8 cellular contexts compared by ENCODE assay signal in the genomic region with DNA sequence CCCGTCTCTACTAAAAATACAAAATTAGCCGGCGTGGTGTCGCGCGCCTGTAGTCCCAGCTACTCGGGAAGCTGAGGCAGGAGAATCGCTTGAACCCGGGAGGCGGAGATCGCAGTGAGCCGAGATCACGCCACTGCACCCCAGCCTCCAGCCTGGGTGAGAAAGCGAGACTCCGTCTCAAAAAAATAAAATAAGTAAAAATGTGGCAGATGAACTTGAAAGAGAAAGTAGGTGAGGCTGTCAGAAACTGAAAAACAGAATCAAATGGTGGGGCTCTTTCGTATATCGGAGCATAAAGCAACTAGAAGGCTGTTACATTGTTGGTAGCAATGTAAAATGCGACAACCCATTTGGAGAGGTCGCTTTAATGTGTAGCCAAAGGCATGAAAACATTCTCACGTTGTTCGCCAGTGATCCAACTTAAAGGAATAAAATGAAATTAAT. TPM values are rescaled to one million over a fixed set of nuclear protein-coding genes. Genes with fewer than 3 reads are reported as not detected.
DNase-seq lines count a peak whose midpoint lies in the region; ATAC-seq and TF ChIP-seq lines count a peak whose summit lies in the region.

No MANE protein-coding gene starts in this region.

- H3K4me3 Mint-ChIP-seq in effector memory CD8-positive, alpha-beta T cell: peak overlapping the region; percentile 89 to 97
- peak overlapping the region; percentile 98 for H3K4me3 Mint-ChIP-seq in natural killer cell treated with Interleukin-12 subunit alpha and Interleukin-12 subunit beta and Interleukin-15 and Interleukin-18, amount 100 ng/mL, for 72 hours

- H3K4me1 ChIP-seq in A673 (ENCODE audit: insufficient read depth, low read length, poor library complexity, severe bottlenecking): peaks cover 15% of the 10 kb centered on the region

- no peaks in the 10 kb centered on the region for H3K9me3 ChIP-seq in A673 (ENCODE audit: low read depth, low read length, poor library complexity, severe bottlenecking)

- intact Hi-C loops in A673 (cut with micrococcal nuclease; ENCODE audit: unreplicated experiment): no loop called here

- CTCF ChIA-PET in A673 (lab: Charles Lee): no interaction called here

- H3K36me3 ChIP-seq in A673 (ENCODE audit: insufficient read depth, low read length, poor library complexity, severe bottlenecking): peaks cover 19% of the 10 kb centered on the region

- peak overlapping the region; percentile 98 to 100 for H3K27ac Mint-ChIP-seq in effector memory CD8-positive, alpha-beta T cell
- H3K27ac Mint-ChIP-seq in natural killer cell treated with Interleukin-12 subunit alpha and Interleukin-12 subunit beta and Interleukin-15 and Interleukin-18, amount 100 ng/mL, for 72 hours: peak overlapping the region; percentile 96 to 99

- H3K9me3 Mint-ChIP-seq in effector memory CD8-positive, alpha-beta T cell: peaks cover 5 to 8% of the 10 kb centered on the region in 2 donors
- H3K9me3 Mint-ChIP-seq in natural killer cell treated with Interleukin-12 subunit alpha and Interleukin-12 subunit beta and Interleukin-15 and Interleukin-18, amount 100 ng/mL, for 72 hours: peaks cover 8% of the 10 kb centered on the region

- peak; percentile 13 for ATAC-seq in GM18867 (IDR thresholded peaks at IDR 0.05; ENCODE audit: unreplicated experiment)
- no peak for ATAC-seq in effector memory CD8-positive, alpha-beta T cell (replicated peaks)
- peak in 1 of 2 donors; percentile 0 for ATAC-seq in natural killer cell treated with Interleukin-12 subunit alpha and Interleukin-12 subunit beta and Interleukin-15 and Interleukin-18, amount 100 ng/mL, for 72 hours
- no peak for ATAC-seq in GM18519 (IDR thresholded peaks at IDR 0.05; ENCODE audit: low FRiP score, unreplicated experiment)

- H3K4me1 Mint-ChIP-seq in effector memory CD8-positive, alpha-beta T cell (ENCODE audit: low read depth in 2 of 2): peaks cover 31 to 35% of the 10 kb centered on the region in 2 donors
- H3K4me1 Mint-ChIP-seq in natural killer cell treated with Interleukin-12 subunit alpha and Interleukin-12 subunit beta and Interleukin-15 and Interleukin-18, amount 100 ng/mL, for 72 hours (ENCODE audit: low read depth in 2 of 2): peaks cover 32 to 36% of the 10 kb centered on the region in 2 donors

- BruUV-seq in A673 (replicated peaks; lab: Mats Ljungman, UMichigan): TSS peak; percentile 95

- H3K4me3 ChIP-seq in A673 (ENCODE audit: low read depth, low read length, poor library complexity, severe bottlenecking): peak overlapping the region; percentile 74

- DNase-seq in A673 (ENCODE audit: low spot score) (peak; percentile 8), OCI-M1 (lab: John Stamatoyannopoulos, UW) (peak; percentile 63), NCI-H1436 treated with DMSO at 0.1 percent for 48 hours (lab: John Stamatoyannopoulos, UW) (no peak), SKM-1 treated with dmso at 0.1 percent for 144 hours (lab: John Stamatoyannopoulos, UW; ENCODE audit: unreplicated experiment) (no peak)
- no peak for DNase-seq in effector memory CD8-positive, alpha-beta T cell
- no peak for DNase-seq in natural killer cell treated with Interleukin-12 subunit alpha and Interleukin-12 subunit beta and Interleukin-15 and Interleukin-18, amount 100 ng/mL, for 72 hours (ENCODE audit: low spot score)

- POLR2A ChIA-PET in A673 (lab: Charles Lee; ENCODE audit: low non-redundant PET): interaction anchor here (0.6 to 0.7 kb wide), 2 partner anchors 7 to 20 kb away, joined by 11 to 19 read pairs; no protein-coding TSS in a partner anchor

- H3K36me3 Mint-ChIP-seq in effector memory CD8-positive, alpha-beta T cell (ENCODE audit: insufficient read depth): peaks cover 45% of the 10 kb centered on the region
- H3K36me3 Mint-ChIP-seq in natural killer cell treated with Interleukin-12 subunit alpha and Interleukin-12 subunit beta and Interleukin-15 and Interleukin-18, amount 100 ng/mL, for 72 hours: peaks cover 31% of the 10 kb centered on the region

- TF ChIP-seq CTCF in A673 (conservative IDR thresholded peaks at IDR 0.05; ENCODE audit: low read depth, low read length): no peak

- no peaks in the 10 kb centered on the region for H3K27me3 Mint-ChIP-seq in effector memory CD8-positive, alpha-beta T cell
- peaks cover 0 to 2% of the 10 kb centered on the region in 2 donors for H3K27me3 Mint-ChIP-seq in natural killer cell treated with Interleukin-12 subunit alpha and Interleukin-12 subunit beta and Interleukin-15 and Interleukin-18, amount 100 ng/mL, for 72 hours

- H3K27ac ChIP-seq in A673 (ENCODE audit: low read depth, low read length, poor library complexity, severe bottlenecking): peak overlapping the region; percentile 93

- H3K27me3 ChIP-seq in A673 (replicated peaks; ENCODE audit: insufficient read depth, low read depth, low read length, poor library complexity): no peaks in the 10 kb centered on the region

RNA-seq across cellular contexts. Expression of a gene that starts 0.8 kb away (rescaled TPM):
- 51.0 and 51.8 TPM in 2 replicates for total RNA-seq in A673 (2021)
- total RNA-seq in natural killer cell treated with Interleukin-12 subunit alpha and Interleukin-12 subunit beta and Interleukin-15 and Interleukin-18, amount 100 ng/mL, for 72 hours: 10 to 100 TPM; 53.4 to 64.0 TPM

RNA-seq across cellular contexts. Expression of a gene that starts 35.2 kb away (rescaled TPM):
- 46.9 and 51.4 TPM in 2 replicates for total RNA-seq in A673 (2021)
- 10 to 100 TPM; 42.5 to 77.9 TPM for total RNA-seq in natural killer cell treated with Interleukin-12 subunit alpha and Interleukin-12 subunit beta and Interleukin-15 and Interleukin-18, amount 100 ng/mL, for 72 hours

Comparison
In these comparisons a context has a peak if more than half of its experiments do, and no peak if none do; other contexts are left out.
1. DNase-seq: peak in A673 (single experiment) and OCI-M1 (single experiment); none in effector memory CD8-positive, alpha-beta T cell (0 of 3), natural killer cell treated with Interleukin-12 subunit alpha and Interleukin-12 subunit beta and Interleukin-15 and Interleukin-18, amount 100 ng/mL, for 72 hours (single experiment), NCI-H1436 treated with DMSO at 0.1 percent for 48 hours (single experiment) and SKM-1 treated with dmso at 0.1 percent for 144 hours (single experiment).